Comparison of ENCODE assay signal across 13 cellular contexts in the genomic region with DNA sequence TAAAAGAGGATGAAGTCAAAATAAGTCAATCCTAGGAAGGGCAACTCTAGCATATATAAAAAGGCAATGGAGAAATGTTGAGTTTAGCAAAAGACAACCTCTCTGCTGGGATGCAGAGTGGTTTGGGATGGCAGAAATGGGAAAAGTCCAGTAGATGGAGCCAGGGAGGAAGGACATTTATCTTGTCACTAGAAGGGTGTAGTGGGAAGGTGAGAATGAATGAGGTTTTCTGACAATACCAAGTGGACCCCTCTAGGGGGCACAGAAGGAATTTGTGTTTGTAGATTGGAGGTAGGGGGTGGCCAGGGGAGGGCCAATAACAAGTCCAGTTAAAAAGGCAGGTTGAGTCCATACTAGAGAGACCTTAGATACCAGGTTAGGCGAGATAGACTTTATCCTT.
DNase-seq lines count a peak whose midpoint lies in the region; ATAC-seq and TF ChIP-seq lines count a peak whose summit lies in the region.
"Had no signal": no experiment of that assay in that cellular context is flagged by ENCODE, and none has a peak within 500 bp of the region (broad histone marks: within the 10 kb centered on the region; RNA-seq: fewer than 3 reads in every experiment).

No MANE protein-coding gene starts in this region.

- H3K4me3 ChIP-seq in AG09309 (ENCODE audit: control insufficient read depth, low read depth, low read length) = no peak overlapping the region
- H3K4me3 ChIP-seq in HFF-Myc (replicated peaks; ENCODE audit: low read depth, low read length) = no peak overlapping the region
- no peak overlapping the region for H3K4me3 ChIP-seq in RWPE2 (ENCODE audit: severe bottlenecking)
- no peak overlapping the region for H3K4me3 ChIP-seq in suprapubic skin
- H3K4me3 ChIP-seq in sigmoid colon = no peak overlapping the region
- H3K4me3 ChIP-seq: GM12878 had no signal

- no peak for TF ChIP-seq EP300 in suprapubic skin (IDR thresholded peaks at IDR 0.05)
- TF ChIP-seq EP300 in sigmoid colon (IDR thresholded peaks at IDR 0.05) = no peak

- no TSS peak for BruUV-seq in Calu3 (replicated peaks; lab: Mats Ljungman, UMichigan)

- 100% methylated on average over 1 of the region's 1 CpG for WGBS in suprapubic skin
- WGBS in sigmoid colon, 2 donors = 86 to 95% methylated on average over 1 of the region's 1 CpG

- no peak overlapping the region for H3K4me3 Mint-ChIP-seq in Calu3 (ENCODE audit: low read depth, unreplicated experiment)
- H3K4me3 Mint-ChIP-seq: nephron; stimulated activated memory B cell treated with anti-CD40 and anti-IgM and Interleukin-4, amounts not matched to agents 10 μg/mL and 1 μg/mL and 100 μg/mL, for 72 hours had no signal

- H3K27ac ChIP-seq in RWPE2 (ENCODE audit: poor library complexity, severe bottlenecking) = no peak overlapping the region
- no peak overlapping the region for H3K27ac ChIP-seq in foreskin keratinocyte
- no peak overlapping the region for H3K27ac ChIP-seq in suprapubic skin
- H3K27ac ChIP-seq in sigmoid colon = no peak overlapping the region

- peaks cover 8% of the 10 kb centered on the region for H3K36me3 Mint-ChIP-seq in Calu3 (ENCODE audit: insufficient read depth, unreplicated experiment)
- H3K36me3 Mint-ChIP-seq: stimulated activated memory B cell treated with anti-CD40 and anti-IgM and Interleukin-4, amounts not matched to agents 10 μg/mL and 1 μg/mL and 100 μg/mL, for 72 hours had no signal

- no peak for TF ChIP-seq POLR2A in suprapubic skin (IDR thresholded peaks at IDR 0.05)
- TF ChIP-seq POLR2A in sigmoid colon (IDR thresholded peaks at IDR 0.05) = no peak

- no peaks in the 10 kb centered on the region for H3K9me3 Mint-ChIP-seq in Calu3 (ENCODE audit: low read depth, unreplicated experiment)

- no peaks in the 10 kb centered on the region for H3K27me3 Mint-ChIP-seq in Calu3 (ENCODE audit: unreplicated experiment)
- H3K27me3 Mint-ChIP-seq: stimulated activated memory B cell treated with anti-CD40 and anti-IgM and Interleukin-4, amounts not matched to agents 10 μg/mL and 1 μg/mL and 100 μg/mL, for 72 hours had no signal

- H3K27me3 ChIP-seq in RWPE2 (ENCODE audit: insufficient read depth, poor library complexity, severe bottlenecking) = no peaks in the 10 kb centered on the region
- no peaks in the 10 kb centered on the region for H3K27me3 ChIP-seq in foreskin keratinocyte
- no peaks in the 10 kb centered on the region for H3K27me3 ChIP-seq in suprapubic skin
- H3K27me3 ChIP-seq in sigmoid colon = no peaks in the 10 kb centered on the region

- peaks cover 10% of the 10 kb centered on the region for H3K4me1 Mint-ChIP-seq in Calu3 (ENCODE audit: low read depth, unreplicated experiment)
- H3K4me1 Mint-ChIP-seq: stimulated activated memory B cell treated with anti-CD40 and anti-IgM and Interleukin-4, amounts not matched to agents 10 μg/mL and 1 μg/mL and 100 μg/mL, for 72 hours had no signal

- CTCF ChIA-PET in Calu3 (lab: Charles Lee) = no interaction called here

- no peak overlapping the region for H3K27ac Mint-ChIP-seq in Calu3 (ENCODE audit: unreplicated experiment)
- H3K27ac Mint-ChIP-seq: nephron; stimulated activated memory B cell treated with anti-CD40 and anti-IgM and Interleukin-4, amounts not matched to agents 10 μg/mL and 1 μg/mL and 100 μg/mL, for 72 hours had no signal

- H3K36me3 ChIP-seq in RWPE2 (ENCODE audit: low read depth) (peaks cover 37% of the 10 kb centered on the region), suprapubic skin (no peaks in the 10 kb centered on the region), sigmoid colon (no peaks in the 10 kb centered on the region)

- TF ChIP-seq CTCF in AG09309 (IDR thresholded peaks at IDR 0.05; ENCODE audit: control insufficient read depth, insufficient read depth, low read depth, low read length, missing control alignments) (peak; percentile 36), HFF-Myc (IDR thresholded peaks at IDR 0.05; ENCODE audit: low read depth, low read length, missing control alignments) (peak; percentile 17), RWPE2 (IDR thresholded peaks at IDR 0.05; ENCODE audit: poor library complexity, severe bottlenecking) (peak; percentile 48), foreskin keratinocyte (conservative IDR thresholded peaks at IDR 0.05) (peak; percentile 41), Calu3 (IDR thresholded peaks at IDR 0.05; ENCODE audit: unreplicated experiment) (no peak), suprapubic skin (IDR thresholded peaks at IDR 0.05) (no peak), sigmoid colon (IDR thresholded peaks at IDR 0.05) (no peak)

- no peaks in the 10 kb centered on the region for H3K4me1 ChIP-seq in RWPE2 (ENCODE audit: insufficient read depth, poor library complexity, severe bottlenecking)
- no peaks in the 10 kb centered on the region for H3K4me1 ChIP-seq in foreskin keratinocyte
- no peaks in the 10 kb centered on the region for H3K4me1 ChIP-seq in suprapubic skin
- H3K4me1 ChIP-seq in sigmoid colon = no peaks in the 10 kb centered on the region

- intact Hi-C loops in Calu3 (cut with micrococcal nuclease; ENCODE audit: unreplicated experiment) (no loop called here), sigmoid colon (cut with DNase I) (no loop called here)

- no peak for DNase-seq in AG09309 (ENCODE audit: low read depth)
- no peak for DNase-seq in HFF-Myc (ENCODE audit: extremely low read depth, low read depth)
- DNase-seq in RWPE2 (ENCODE audit: low spot score) = no peak
- no peak for DNase-seq in foreskin keratinocyte
- no peak for DNase-seq in Calu3
- no peak for DNase-seq in suprapubic skin (ENCODE audit: low spot score in 2 of 2)
- DNase-seq in sigmoid colon = no peak
- no peak for DNase-seq in activated CD4-positive, alpha-beta T cell treated with anti-CD3 and anti-CD28 coated beads, Interleukin-2, amount 50 U/mL, for 48 hours
- DNase-seq: effector CD4-positive, alpha-beta T cell; stimulated activated CD4-positive, alpha-beta T cell treated with anti-CD3 and anti-CD28 coated beads, Interleukin-15, amount 100 ng/mL, for 24 hours had no signal

- H3K9me3 ChIP-seq in RWPE2 (ENCODE audit: severe bottlenecking) (no peaks in the 10 kb centered on the region), suprapubic skin (no peaks in the 10 kb centered on the region), sigmoid colon (no peaks in the 10 kb centered on the region)

- no peak for ATAC-seq in RWPE2 (ENCODE audit: low read depth)
- ATAC-seq in foreskin keratinocyte = no peak
- ATAC-seq: GM12878; stimulated activated memory B cell treated with anti-CD40 and anti-IgM and Interleukin-4, amounts not matched to agents 10 μg/mL and 1 μg/mL and 100 μg/mL, for 72 hours had no signal

Comparison
In these comparisons a context has a peak if more than half of its experiments do, and no peak if none do; other contexts are left out.
1. CTCF ChIP-seq: peak in AG09309 (single experiment), HFF-Myc (single experiment), RWPE2 (single experiment) and foreskin keratinocyte (single experiment); none in Calu3 (single experiment), suprapubic skin (0 of 2) and sigmoid colon (0 of 4).